In the genomic region with DNA sequence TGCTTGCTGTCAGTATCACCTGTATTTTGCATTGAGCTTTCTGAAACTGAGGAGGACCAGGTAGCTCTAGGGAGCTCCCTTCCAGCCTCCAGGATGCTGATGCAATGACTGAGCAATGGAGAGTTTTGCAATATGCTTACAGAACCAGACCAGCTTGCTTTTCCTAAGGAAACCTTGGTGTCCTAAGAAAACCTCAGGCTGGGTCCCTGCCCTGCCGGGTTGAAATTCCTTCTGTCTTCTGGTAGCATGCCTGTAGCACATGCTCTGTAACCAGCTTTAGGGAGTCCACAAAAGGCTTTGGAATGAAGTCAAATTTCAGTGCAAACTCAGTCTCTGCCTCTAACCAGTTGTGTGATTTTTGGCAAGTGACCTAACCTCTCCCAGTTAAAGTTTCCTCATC, we compare ENCODE assay signal across 1 cellular context.
TF ChIP-seq lines count a peak whose summit lies in the region.

No MANE protein-coding gene starts in this region.

TF ChIP-seq in SK-N-SH treated with all-trans-retinoic acid at 6 μM for 48 hours, 23 proteins besides CTCF, POLR2A, EP300 and RAD21 (continued from another document):
- TF ChIP-seq, protein P1, sequence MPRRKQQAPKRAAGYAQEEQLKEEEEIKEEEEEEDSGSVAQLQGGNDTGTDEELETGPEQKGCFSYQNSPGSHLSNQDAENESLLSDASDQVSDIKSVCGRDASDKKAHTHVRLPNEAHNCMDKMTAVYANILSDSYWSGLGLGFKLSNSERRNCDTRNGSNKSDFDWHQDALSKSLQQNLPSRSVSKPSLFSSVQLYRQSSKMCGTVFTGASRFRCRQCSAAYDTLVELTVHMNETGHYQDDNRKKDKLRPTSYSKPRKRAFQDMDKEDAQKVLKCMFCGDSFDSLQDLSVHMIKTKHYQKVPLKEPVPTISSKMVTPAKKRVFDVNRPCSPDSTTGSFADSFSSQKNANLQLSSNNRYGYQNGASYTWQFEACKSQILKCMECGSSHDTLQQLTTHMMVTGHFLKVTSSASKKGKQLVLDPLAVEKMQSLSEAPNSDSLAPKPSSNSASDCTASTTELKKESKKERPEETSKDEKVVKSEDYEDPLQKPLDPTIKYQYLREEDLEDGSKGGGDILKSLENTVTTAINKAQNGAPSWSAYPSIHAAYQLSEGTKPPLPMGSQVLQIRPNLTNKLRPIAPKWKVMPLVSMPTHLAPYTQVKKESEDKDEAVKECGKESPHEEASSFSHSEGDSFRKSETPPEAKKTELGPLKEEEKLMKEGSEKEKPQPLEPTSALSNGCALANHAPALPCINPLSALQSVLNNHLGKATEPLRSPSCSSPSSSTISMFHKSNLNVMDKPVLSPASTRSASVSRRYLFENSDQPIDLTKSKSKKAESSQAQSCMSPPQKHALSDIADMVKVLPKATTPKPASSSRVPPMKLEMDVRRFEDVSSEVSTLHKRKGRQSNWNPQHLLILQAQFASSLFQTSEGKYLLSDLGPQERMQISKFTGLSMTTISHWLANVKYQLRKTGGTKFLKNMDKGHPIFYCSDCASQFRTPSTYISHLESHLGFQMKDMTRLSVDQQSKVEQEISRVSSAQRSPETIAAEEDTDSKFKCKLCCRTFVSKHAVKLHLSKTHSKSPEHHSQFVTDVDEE (CRISPR knock-in tag; IDR thresholded peaks at IDR 0.05): no peak
- TF ChIP-seq GLIS3 (CRISPR knock-in tag; IDR thresholded peaks at IDR 0.05) (no peak), CSDC2 (CRISPR knock-in tag; IDR thresholded peaks at IDR 0.05) (no peak), SNAI2 (CRISPR knock-in tag; IDR thresholded peaks at IDR 0.05) (no peak), TCF4 (CRISPR knock-in tag; IDR thresholded peaks at IDR 0.05; ENCODE audit: borderline replicate concordance) (no peak), OSR1 (CRISPR knock-in tag; IDR thresholded peaks at IDR 0.05) (no peak), BACH2 (CRISPR knock-in tag; IDR thresholded peaks at IDR 0.05; ENCODE audit: borderline replicate concordance) (no peak), ISL1 (CRISPR knock-in tag; IDR thresholded peaks at IDR 0.05) (no peak)
- TF ChIP-seq, protein P2, sequence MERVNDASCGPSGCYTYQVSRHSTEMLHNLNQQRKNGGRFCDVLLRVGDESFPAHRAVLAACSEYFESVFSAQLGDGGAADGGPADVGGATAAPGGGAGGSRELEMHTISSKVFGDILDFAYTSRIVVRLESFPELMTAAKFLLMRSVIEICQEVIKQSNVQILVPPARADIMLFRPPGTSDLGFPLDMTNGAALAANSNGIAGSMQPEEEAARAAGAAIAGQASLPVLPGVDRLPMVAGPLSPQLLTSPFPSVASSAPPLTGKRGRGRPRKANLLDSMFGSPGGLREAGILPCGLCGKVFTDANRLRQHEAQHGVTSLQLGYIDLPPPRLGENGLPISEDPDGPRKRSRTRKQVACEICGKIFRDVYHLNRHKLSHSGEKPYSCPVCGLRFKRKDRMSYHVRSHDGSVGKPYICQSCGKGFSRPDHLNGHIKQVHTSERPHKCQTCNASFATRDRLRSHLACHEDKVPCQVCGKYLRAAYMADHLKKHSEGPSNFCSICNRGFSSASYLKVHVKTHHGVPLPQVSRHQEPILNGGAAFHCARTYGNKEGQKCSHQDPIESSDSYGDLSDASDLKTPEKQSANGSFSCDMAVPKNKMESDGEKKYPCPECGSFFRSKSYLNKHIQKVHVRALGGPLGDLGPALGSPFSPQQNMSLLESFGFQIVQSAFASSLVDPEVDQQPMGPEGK (CRISPR knock-in tag; IDR thresholded peaks at IDR 0.05; ENCODE audit: borderline replicate concordance): no peak
- TF ChIP-seq, protein P3, sequence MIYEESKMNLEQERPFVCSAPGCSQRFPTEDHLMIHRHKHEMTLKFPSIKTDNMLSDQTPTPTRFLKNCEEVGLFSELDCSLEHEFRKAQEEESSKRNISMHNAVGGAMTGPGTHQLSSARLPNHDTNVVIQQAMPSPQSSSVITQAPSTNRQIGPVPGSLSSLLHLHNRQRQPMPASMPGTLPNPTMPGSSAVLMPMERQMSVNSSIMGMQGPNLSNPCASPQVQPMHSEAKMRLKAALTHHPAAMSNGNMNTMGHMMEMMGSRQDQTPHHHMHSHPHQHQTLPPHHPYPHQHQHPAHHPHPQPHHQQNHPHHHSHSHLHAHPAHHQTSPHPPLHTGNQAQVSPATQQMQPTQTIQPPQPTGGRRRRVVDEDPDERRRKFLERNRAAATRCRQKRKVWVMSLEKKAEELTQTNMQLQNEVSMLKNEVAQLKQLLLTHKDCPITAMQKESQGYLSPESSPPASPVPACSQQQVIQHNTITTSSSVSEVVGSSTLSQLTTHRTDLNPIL (CRISPR knock-in tag; IDR thresholded peaks at IDR 0.05; ENCODE audit: low read depth): no peak
